In the genomic region with DNA sequence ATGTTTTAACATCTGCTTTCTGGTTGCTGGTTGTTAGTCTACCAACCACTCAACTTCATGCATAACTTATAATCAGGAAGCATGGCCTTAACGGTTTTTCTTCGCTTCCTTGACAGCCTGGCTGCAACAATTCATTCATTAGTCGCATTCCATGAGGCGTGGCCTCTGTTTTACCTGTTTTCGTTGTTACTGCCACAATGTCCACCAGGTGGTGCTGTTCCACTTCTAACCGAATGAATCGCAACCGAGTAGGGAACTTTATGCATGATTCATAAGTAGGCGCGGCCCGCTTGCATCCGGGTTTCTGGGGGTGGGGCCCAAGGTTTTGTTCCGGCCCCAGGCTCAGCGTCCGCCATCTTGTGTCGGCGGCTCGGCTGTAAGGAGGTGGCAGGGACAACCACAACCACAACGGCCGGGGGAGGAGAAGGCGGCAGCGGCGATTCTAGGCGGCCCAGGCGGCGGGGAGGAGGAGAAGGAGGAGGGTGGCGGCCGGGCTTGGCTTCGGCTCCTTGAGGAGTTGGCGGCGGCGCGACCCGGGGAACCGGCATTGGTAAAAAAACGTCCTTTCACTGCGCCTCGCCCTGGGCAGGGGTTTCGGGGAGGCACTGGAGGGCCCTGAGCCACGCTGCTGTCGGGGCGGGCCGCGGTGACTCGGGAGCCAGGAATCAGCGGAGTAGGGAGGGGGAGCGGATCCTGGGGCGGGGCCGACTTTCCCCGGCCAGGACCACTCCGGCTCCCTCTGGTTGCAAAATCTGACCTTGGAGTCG, we compare ENCODE assay signal across 8 cellular contexts. TPM values are rescaled to one million over a fixed set of nuclear protein-coding genes. Genes with fewer than 3 reads are reported as not detected.
DNase-seq lines count a peak whose midpoint lies in the region; ATAC-seq and TF ChIP-seq lines count a peak whose summit lies in the region.

A gene (plus strand): TSS at position 355 of the 767 bp plus-strand sequence. CDS start 4,974 bp downstream, outside the sequence.

- CTCF ChIA-PET in activated CD4-positive, alpha-beta T cell treated with anti-CD3 and anti-CD28 coated beads, Interleukin-2, amount 10 ng/mL, durations not matched to agents 7 days and 5 days (lab: Charles Lee) = interaction anchor here (0.9 to 1.4 kb wide), 2 partner anchors 11 to 21 kb away, joined by 3 to 4 read pairs; no protein-coding TSS in a partner anchor

- H3K9me3 ChIP-seq in BLaER1 treated with 17β-estradiol and CSF1 and Interleukin-3, amounts not matched to agents 10 nM and 100 nM (replicated peaks in 1 of 11) = no peaks in the 10 kb centered on the region

- peaks cover 0 to 8% (median under 1%) of the 10 kb centered on the region in 11 experiments; a peak in 7 of 22 replicates for H3K27me3 ChIP-seq in BLaER1 treated with 17β-estradiol and CSF1 and Interleukin-3, amounts not matched to agents 10 nM and 100 nM

- peaks cover 18 to 35% (median 24%) of the 10 kb centered on the region in 11 experiments for H3K36me3 ChIP-seq in BLaER1 treated with 17β-estradiol and CSF1 and Interleukin-3, amounts not matched to agents 10 nM and 100 nM

- peaks cover 33 to 48% (median 43%) of the 10 kb centered on the region in 11 experiments for H4K20me1 ChIP-seq in BLaER1 treated with 17β-estradiol and CSF1 and Interleukin-3, amounts not matched to agents 10 nM and 100 nM

- H3K4me3 Mint-ChIP-seq in activated CD4-positive, alpha-beta T cell treated with anti-CD3 and anti-CD28 coated beads, Interleukin-2, amount 10 ng/mL, durations not matched to agents 7 days and 5 days = peak within 1 kb of the TSS; percentile 96

- peak within 1 kb of the TSS; percentile 91 to 99 (median 98) for H3K4me2 ChIP-seq in BLaER1 treated with 17β-estradiol and CSF1 and Interleukin-3, amounts not matched to agents 10 nM and 100 nM

- peaks cover 22% of the 10 kb centered on the region for H3K36me3 Mint-ChIP-seq in activated CD4-positive, alpha-beta T cell treated with anti-CD3 and anti-CD28 coated beads, Interleukin-2, amount 10 ng/mL, durations not matched to agents 7 days and 5 days (ENCODE audit: low read depth)

- POLR2A ChIA-PET in activated CD4-positive, alpha-beta T cell treated with anti-CD3 and anti-CD28 coated beads, Interleukin-2, amount 10 ng/mL, durations not matched to agents 7 days and 5 days (lab: Charles Lee) = interaction anchor here (0.6 kb wide), 1 partner anchor 64 kb away, joined by 3 read pairs; no protein-coding TSS in a partner anchor

- peak within 1 kb of the TSS; percentile 77 to 92 (median 89) for H3K4me3 ChIP-seq in BLaER1 treated with 17β-estradiol and CSF1 and Interleukin-3, amounts not matched to agents 10 nM and 100 nM
- H3K4me3 ChIP-seq in coronary artery = peak within 1 kb of the TSS; percentile 92

- H3K4me1 ChIP-seq in BLaER1 treated with 17β-estradiol and CSF1 and Interleukin-3, amounts not matched to agents 10 nM and 100 nM = peaks cover 48 to 55% (median 51%) of the 10 kb centered on the region in 10 experiments

- no peaks in the 10 kb centered on the region for H3K27me3 Mint-ChIP-seq in activated CD4-positive, alpha-beta T cell treated with anti-CD3 and anti-CD28 coated beads, Interleukin-2, amount 10 ng/mL, durations not matched to agents 7 days and 5 days

- no peaks in the 10 kb centered on the region for H3K9me3 Mint-ChIP-seq in activated CD4-positive, alpha-beta T cell treated with anti-CD3 and anti-CD28 coated beads, Interleukin-2, amount 10 ng/mL, durations not matched to agents 7 days and 5 days

- DNase-seq in NCI-H69 (lab: John Stamatoyannopoulos, UW) = peak; percentile 96
- DNase-seq in activated CD4-positive, alpha-beta T cell treated with anti-CD3 and anti-CD28 coated beads, Interleukin-2, amount 10 ng/mL, durations not matched to agents 7 days and 5 days = peak; percentile 94
- peak; percentile 97 for DNase-seq in coronary artery (ENCODE audit: low spot score)
- peak; percentile 91 for DNase-seq in left lobe of liver (ENCODE audit: low spot score)
- DNase-seq in stimulated activated CD4-positive, alpha-beta T cell treated with anti-CD3 and anti-CD28 coated beads, Interleukin-2, amount 100 ng/mL, for 4 hours (ENCODE audit: low read depth) = peak; percentile 86

- peak within 1 kb of the TSS; percentile 98 for H3K27ac Mint-ChIP-seq in activated CD4-positive, alpha-beta T cell treated with anti-CD3 and anti-CD28 coated beads, Interleukin-2, amount 10 ng/mL, durations not matched to agents 7 days and 5 days

- peak within 1 kb of the TSS; percentile 90 to 97 (median 96) for H3K27ac ChIP-seq in BLaER1 treated with 17β-estradiol and CSF1 and Interleukin-3, amounts not matched to agents 10 nM and 100 nM
- H3K27ac ChIP-seq in coronary artery = peak within 1 kb of the TSS; percentile 83 to 97

- peak; percentile 82 for ATAC-seq in GM19328 (IDR thresholded peaks at IDR 0.05; ENCODE audit: unreplicated experiment)
- ATAC-seq in HG03521 (IDR thresholded peaks at IDR 0.05; ENCODE audit: unreplicated experiment) = peak; percentile 64
- peak; percentile 87 for ATAC-seq in left lobe of liver

- H3K9ac ChIP-seq in BLaER1 treated with 17β-estradiol and CSF1 and Interleukin-3, amounts not matched to agents 10 nM and 100 nM = peak within 1 kb of the TSS; percentile 91 to 98 (median 97)

- peaks cover 56% of the 10 kb centered on the region for H3K4me1 Mint-ChIP-seq in activated CD4-positive, alpha-beta T cell treated with anti-CD3 and anti-CD28 coated beads, Interleukin-2, amount 10 ng/mL, durations not matched to agents 7 days and 5 days

- peak; percentile 64 for TF ChIP-seq CTCF in coronary artery (IDR thresholded peaks at IDR 0.05)

RNA-seq across cellular contexts. Expression of the gene that starts here (rescaled TPM):
- total RNA-seq in activated CD4-positive, alpha-beta T cell treated with anti-CD3 and anti-CD28 coated beads, Interleukin-2, amount 10 ng/mL, durations not matched to agents 7 days and 5 days = 100 to 1,000 TPM; 162 to 177 TPM
- total RNA-seq in left lobe of liver = 87.2 TPM

Comparison
In these comparisons a context has a peak if more than half of its experiments do, and no peak if none do; other contexts are left out.
1. Peak in every context shown above with its lines: DNase-seq, ATAC-seq, H3K4me3 ChIP-seq and H3K27ac ChIP-seq.